In the genomic region with DNA sequence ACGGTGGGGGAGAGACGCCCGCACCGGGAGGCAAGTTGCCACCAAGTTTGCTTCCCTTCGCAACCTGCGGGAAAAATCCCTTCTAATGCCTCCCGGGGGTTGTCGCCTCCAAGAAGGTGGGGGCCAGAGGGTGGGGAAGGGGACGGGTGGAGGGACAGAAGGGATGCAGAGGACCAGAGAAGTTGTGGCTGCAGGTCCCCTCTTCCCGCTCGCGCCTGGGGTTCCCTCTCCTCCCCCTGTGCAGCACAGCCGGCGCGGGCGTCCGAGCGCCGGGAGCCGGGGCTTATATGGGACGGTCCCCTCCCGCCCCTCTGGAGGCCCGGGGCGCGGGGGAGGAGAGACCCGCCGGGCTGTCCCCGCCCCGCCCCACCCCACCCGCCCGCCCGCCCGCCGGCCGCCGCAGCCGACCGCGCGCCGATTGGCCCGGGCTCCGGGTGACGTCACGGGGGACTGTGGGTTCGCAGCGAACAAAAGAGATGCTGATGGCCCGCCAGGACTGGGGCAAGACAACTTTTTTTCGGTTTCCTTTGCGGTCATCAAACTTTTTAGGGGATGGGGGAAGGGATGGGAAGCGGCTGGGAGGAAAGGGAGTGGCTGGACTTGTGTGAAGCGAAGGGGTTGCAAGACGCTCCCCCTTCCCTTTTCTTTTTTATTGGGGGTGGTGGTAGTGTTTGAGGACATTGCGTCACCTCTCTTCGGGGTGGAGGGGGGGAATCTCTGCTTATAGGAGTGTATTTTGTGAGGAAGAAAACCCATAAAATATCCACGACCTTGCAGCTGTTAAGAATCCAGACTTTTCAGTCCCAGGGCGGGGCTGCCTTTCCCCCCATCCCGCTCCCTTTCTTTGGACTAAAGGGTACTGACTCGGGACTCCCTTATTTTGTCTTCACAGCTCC, we compare ENCODE assay signal across 7 cellular contexts. TPM values are rescaled to one million over a fixed set of nuclear protein-coding genes. Genes with fewer than 3 reads are reported as not detected.
DNase-seq lines count a peak whose midpoint lies in the region; ATAC-seq lines count a peak whose summit lies in the region.

TSS of gene FN1 (minus strand) at position 260 of the 896 bp plus-strand sequence. CDS start 266 bp downstream, outside the sequence.

- H3K4me3 Mint-ChIP-seq in memory B cell, result peak within 1 kb of the TSS; percentile 77

- in situ Hi-C loops in endometrial microvascular endothelial cells (cut with HindIII; ENCODE audit: inconsistent ontology term, low pct_unique_long_range_greater_than_20kb, low sequenced_read_pairs), result no loop called here

- no peaks in the 10 kb centered on the region for H3K36me3 Mint-ChIP-seq in memory B cell

- H3K27me3 Mint-ChIP-seq in memory B cell, result peaks cover 24% of the 10 kb centered on the region

- H3K4me1 Mint-ChIP-seq in memory B cell, result peaks cover 9% of the 10 kb centered on the region

- ATAC-seq in GM18520 (IDR thresholded peaks at IDR 0.05; ENCODE audit: unreplicated experiment) (peak; percentile 64), HG02870 (IDR thresholded peaks at IDR 0.05; ENCODE audit: unreplicated experiment) (peak; percentile 86), memory B cell (ENCODE audit: low read depth) (peak; percentile 80)

- DNase-seq in NCI-H345 (lab: John Stamatoyannopoulos, UW) (peak; percentile 77), memory B cell (ENCODE audit: low spot score in 2 of 2) (peak; percentile 19 to 45)
- DNase-seq in activated CD8-positive, alpha-beta memory T cell treated with anti-CD3 and anti-CD28 coated beads, Interleukin-2, amount 50 U/mL, for 1 hour (ENCODE audit: extremely low read depth), result peak; percentile 29
- peak; percentile 34 for DNase-seq in stimulated activated CD8-positive, alpha-beta memory T cell treated with anti-CD3 and anti-CD28 coated beads, Interleukin-12 subunit alpha, Interleukin-12 subunit beta, amount 100 ng/mL, for 4 hours (ENCODE audit: low read depth)

- no peaks in the 10 kb centered on the region for H3K9me3 Mint-ChIP-seq in memory B cell

- no peak within 1 kb of the TSS for H3K27ac Mint-ChIP-seq in memory B cell

RNA-seq across cellular contexts. Expression of gene FN1, which starts in this region (rescaled TPM):
- 1,342 TPM for total RNA-seq in endometrial microvascular endothelial cells (ENCODE audit: inconsistent ontology term)

Comparison
In these comparisons a context has a peak if more than half of its experiments do, and no peak if none do; other contexts are left out.
1. Peak in every context shown above with its lines: DNase-seq and ATAC-seq.